ENCODE assay signal across 8 cellular contexts in genomic region chr2:206981739-206982336, GRCh38. TPM values are rescaled to one million over a fixed set of nuclear protein-coding genes. Genes with fewer than 3 reads are reported as not detected.
A peak's percentile ranks its signal among the peaks of the same experiment; 100 is the strongest.
DNase-seq lines count a peak whose midpoint lies in the region; ATAC-seq and TF ChIP-seq lines count a peak whose summit lies in the region.

No MANE protein-coding gene starts in this region.

- in situ Hi-C loops in HAP-1 (cut with MboI; ENCODE audit: low sequenced_read_pairs) = loop anchor here (5.0 to 10.0 kb wide), 3 partner anchors 183 to 490 kb away; partner anchors contain the start of gene KLF7

- H3K4me1 ChIP-seq in HAP-1 (peaks cover 23% of the 10 kb centered on the region), lung (ENCODE audit: control insufficient read depth in 2 of 2, insufficient read depth in 2 of 2, low read length in 2 of 2) (peaks cover 0 to 2% of the 10 kb centered on the region in 2 donors)

- H3K9me3 ChIP-seq in HAP-1 (no peaks in the 10 kb centered on the region), lung (ENCODE audit: control insufficient read depth in 2 of 2, insufficient read depth in 1 of 2, low read length in 1 of 2) (no peaks in the 10 kb centered on the region)

- peaks cover 3% of the 10 kb centered on the region for H3K4me1 Mint-ChIP-seq in activated CD8-positive, alpha-beta T cell treated with anti-CD3 and anti-CD28 coated beads, Interleukin-2, amount 10 ng/mL, durations not matched to agents 7 days and 5 days (ENCODE audit: low read depth)
- no peaks in the 10 kb centered on the region for H3K4me1 Mint-ChIP-seq in effector memory CD8-positive, alpha-beta T cell (ENCODE audit: low read depth in 2 of 2)
- no peaks in the 10 kb centered on the region for H3K4me1 Mint-ChIP-seq in stimulated activated naive B cell treated with anti-CD40 and anti-IgM and Interleukin-4, amounts not matched to agents 10 μg/mL and 1 μg/mL and 100 μg/mL, for 72 hours

- no peaks in the 10 kb centered on the region for H3K36me3 Mint-ChIP-seq in activated CD8-positive, alpha-beta T cell treated with anti-CD3 and anti-CD28 coated beads, Interleukin-2, amount 10 ng/mL, durations not matched to agents 7 days and 5 days (ENCODE audit: low read depth)
- no peaks in the 10 kb centered on the region for H3K36me3 Mint-ChIP-seq in effector memory CD8-positive, alpha-beta T cell (ENCODE audit: insufficient read depth)
- H3K36me3 Mint-ChIP-seq in stimulated activated naive B cell treated with anti-CD40 and anti-IgM and Interleukin-4, amounts not matched to agents 10 μg/mL and 1 μg/mL and 100 μg/mL, for 72 hours = no peaks in the 10 kb centered on the region

- ATAC-seq in activated CD8-positive, alpha-beta T cell treated with anti-CD3 and anti-CD28 coated beads, Interleukin-2, amount 10 ng/mL, durations not matched to agents 7 days and 5 days = no peak
- ATAC-seq in effector memory CD8-positive, alpha-beta T cell (replicated peaks) = peak; percentile 49
- ATAC-seq in lung (ENCODE audit: insufficient read depth, low FRiP score) (peak; percentile 56), GM21381 (IDR thresholded peaks at IDR 0.05; ENCODE audit: unreplicated experiment) (no peak)
- peak; percentile 64 to 68 for ATAC-seq in stimulated activated naive B cell treated with anti-CD40 and anti-IgM and Interleukin-4, amounts not matched to agents 10 μg/mL and 1 μg/mL and 100 μg/mL, for 72 hours (replicated peaks)

- no peak overlapping the region for H3K27ac ChIP-seq in lung (ENCODE audit: low read depth in 1 of 2, low read length in 1 of 2)

- H3K36me3 ChIP-seq in HAP-1 (replicated peaks) (no peaks in the 10 kb centered on the region), lung (ENCODE audit: control insufficient read depth in 2 of 2, insufficient read depth in 2 of 2, low read length in 2 of 2) (no peaks in the 10 kb centered on the region)

- POLR2A ChIA-PET in AG04449 (lab: Yijun Ruan, JAX) = interaction anchor here (0.9 kb wide), 1 partner anchor 491 kb away, joined by 3 read pairs; no protein-coding TSS in a partner anchor
- POLR2A ChIA-PET in activated CD8-positive, alpha-beta T cell treated with anti-CD3 and anti-CD28 coated beads, Interleukin-2, amount 10 ng/mL, durations not matched to agents 7 days and 5 days (lab: Charles Lee) = no interaction called here

- DNase-seq in AG04449 (ENCODE audit: low read depth, low spot score) (no peak), HAP-1 (ENCODE audit: low spot score in 2 of 2) (peak; percentile 77 to 83), NCI-H510A treated with DMSO at 0.1 percent for 48 hours (lab: John Stamatoyannopoulos, UW) (peak; percentile 42), lung (ENCODE audit: low spot score) (peak; percentile 58)
- DNase-seq in activated CD8-positive, alpha-beta T cell treated with anti-CD3 and anti-CD28 coated beads, Interleukin-2, amount 10 ng/mL, durations not matched to agents 7 days and 5 days = peak; percentile 56
- DNase-seq in effector memory CD8-positive, alpha-beta T cell = peak in 1 of 3 experiments; percentile 4
- DNase-seq in stimulated activated naive B cell treated with anti-CD40 and anti-IgM and Interleukin-4, amounts not matched to agents 10 μg/mL and 1 μg/mL and 100 μg/mL, for 72 hours = no peak

- whole genome bisulfite sequencing in lung, 2 donors = 41 to 56% methylated on average over 8 of the region's 8 CpGs

- H3K27ac Mint-ChIP-seq in activated CD8-positive, alpha-beta T cell treated with anti-CD3 and anti-CD28 coated beads, Interleukin-2, amount 10 ng/mL, durations not matched to agents 7 days and 5 days = no peak overlapping the region
- no peak overlapping the region for H3K27ac Mint-ChIP-seq in effector memory CD8-positive, alpha-beta T cell
- no peak overlapping the region for H3K27ac Mint-ChIP-seq in stimulated activated naive B cell treated with anti-CD40 and anti-IgM and Interleukin-4, amounts not matched to agents 10 μg/mL and 1 μg/mL and 100 μg/mL, for 72 hours

- H3K27me3 ChIP-seq in HAP-1 (ENCODE audit: low read depth) = no peaks in the 10 kb centered on the region
- H3K27me3 ChIP-seq in lung (ENCODE audit: control insufficient read depth, insufficient read depth) = no peaks in the 10 kb centered on the region

- H3K4me3 ChIP-seq in AG04449 (ENCODE audit: low read depth, low read length) (no peak overlapping the region), HAP-1 (no peak overlapping the region), lung (no peak overlapping the region)

- H3K27me3 Mint-ChIP-seq in activated CD8-positive, alpha-beta T cell treated with anti-CD3 and anti-CD28 coated beads, Interleukin-2, amount 10 ng/mL, durations not matched to agents 7 days and 5 days (ENCODE audit: low read depth) = peaks cover 1% of the 10 kb centered on the region
- H3K27me3 Mint-ChIP-seq in effector memory CD8-positive, alpha-beta T cell = peaks cover 0 to 8% of the 10 kb centered on the region in 2 donors
- peaks cover 5 to 14% of the 10 kb centered on the region in 2 donors for H3K27me3 Mint-ChIP-seq in stimulated activated naive B cell treated with anti-CD40 and anti-IgM and Interleukin-4, amounts not matched to agents 10 μg/mL and 1 μg/mL and 100 μg/mL, for 72 hours

- no peaks in the 10 kb centered on the region for H3K9me3 Mint-ChIP-seq in activated CD8-positive, alpha-beta T cell treated with anti-CD3 and anti-CD28 coated beads, Interleukin-2, amount 10 ng/mL, durations not matched to agents 7 days and 5 days (ENCODE audit: insufficient read depth)
- H3K9me3 Mint-ChIP-seq in effector memory CD8-positive, alpha-beta T cell = peaks cover 2 to 6% of the 10 kb centered on the region in 2 donors
- H3K9me3 Mint-ChIP-seq in stimulated activated naive B cell treated with anti-CD40 and anti-IgM and Interleukin-4, amounts not matched to agents 10 μg/mL and 1 μg/mL and 100 μg/mL, for 72 hours = no peaks in the 10 kb centered on the region

- TF ChIP-seq CTCF in AG04449 (IDR thresholded peaks at IDR 0.05; ENCODE audit: insufficient read depth, low read length, missing control alignments) (peak; percentile 89), lung (IDR thresholded peaks at IDR 0.05; ENCODE audit: control extremely low read depth, extremely low read depth) (peak; percentile 67)

- H3K4me3 Mint-ChIP-seq in activated CD8-positive, alpha-beta T cell treated with anti-CD3 and anti-CD28 coated beads, Interleukin-2, amount 10 ng/mL, durations not matched to agents 7 days and 5 days = no peak overlapping the region
- no peak overlapping the region for H3K4me3 Mint-ChIP-seq in effector memory CD8-positive, alpha-beta T cell
- no peak overlapping the region for H3K4me3 Mint-ChIP-seq in stimulated activated naive B cell treated with anti-CD40 and anti-IgM and Interleukin-4, amounts not matched to agents 10 μg/mL and 1 μg/mL and 100 μg/mL, for 72 hours

- CTCF ChIA-PET in AG04449 (lab: Yijun Ruan, JAX) = interaction anchor here (0.6 to 10.1 kb wide), 24 partner anchors 9 to 499 kb away, joined by 3 to 163 read pairs (median 3); partner anchors contain the start of gene KLF7
- CTCF ChIA-PET in activated CD8-positive, alpha-beta T cell treated with anti-CD3 and anti-CD28 coated beads, Interleukin-2, amount 10 ng/mL, durations not matched to agents 7 days and 5 days (lab: Charles Lee) = no interaction called here

RNA-seq across cellular contexts. Expression of gene CPO, which starts 42.5 kb away (rescaled TPM):
- total RNA-seq in activated CD8-positive, alpha-beta T cell treated with anti-CD3 and anti-CD28 coated beads, Interleukin-2, amount 10 ng/mL, durations not matched to agents 7 days and 5 days = not detected
- under 1 TPM in 1 of 2 donors, not detected in 1; 0.20 TPM for total RNA-seq in lung
- under 1 TPM; 0.07 to 0.14 TPM for polyA plus RNA-seq in lung

Comparison
In these comparisons a context has a peak if more than half of its experiments do, and no peak if none do; other contexts are left out.
1. DNase-seq: peak in HAP-1 (2 of 2), NCI-H510A treated with DMSO at 0.1 percent for 48 hours (single experiment), activated CD8-positive, alpha-beta T cell treated with anti-CD3 and anti-CD28 coated beads, Interleukin-2, amount 10 ng/mL, durations not matched to agents 7 days and 5 days (single experiment) and lung (single experiment); none in AG04449 (single experiment) and stimulated activated naive B cell treated with anti-CD40 and anti-IgM and Interleukin-4, amounts not matched to agents 10 μg/mL and 1 μg/mL and 100 μg/mL, for 72 hours (single experiment).
2. ATAC-seq: peak in effector memory CD8-positive, alpha-beta T cell (single experiment), lung (single experiment) and stimulated activated naive B cell treated with anti-CD40 and anti-IgM and Interleukin-4, amounts not matched to agents 10 μg/mL and 1 μg/mL and 100 μg/mL, for 72 hours (2 of 2); none in activated CD8-positive, alpha-beta T cell treated with anti-CD3 and anti-CD28 coated beads, Interleukin-2, amount 10 ng/mL, durations not matched to agents 7 days and 5 days (single experiment) and GM21381 (single experiment).